8 cellular contexts compared by ENCODE assay signal in the genomic region with DNA sequence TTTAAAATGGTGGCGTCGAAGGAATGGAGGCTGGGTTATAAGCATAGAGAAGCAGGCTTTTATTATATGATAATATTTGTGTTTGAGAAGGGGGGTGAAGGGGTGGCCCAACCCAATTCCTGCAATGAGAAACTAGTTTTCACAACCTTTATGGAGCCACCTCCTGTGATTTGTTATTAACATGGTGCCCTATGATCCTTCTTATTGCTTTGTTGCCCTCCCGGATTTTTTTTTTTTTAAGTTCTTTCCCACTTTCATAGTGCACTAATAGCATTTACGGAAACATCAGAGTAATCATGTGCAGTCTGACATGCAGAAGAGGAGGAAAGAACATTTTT. TPM values are rescaled to one million over a fixed set of nuclear protein-coding genes. Genes with fewer than 3 reads are reported as not detected.
DNase-seq lines count a peak whose midpoint lies in the region; ATAC-seq, FAIRE-seq and TF ChIP-seq lines count a peak whose summit lies in the region.

No MANE protein-coding gene starts in this region.

- H3K4me1 Mint-ChIP-seq in activated CD4-positive, alpha-beta T cell treated with anti-CD3 and anti-CD28 coated beads, Interleukin-2, amount 10 ng/mL, durations not matched to agents 24 days and 14 days = peaks cover 13% of the 10 kb centered on the region
- peaks cover 2% of the 10 kb centered on the region for H3K4me1 Mint-ChIP-seq in astrocyte (ENCODE audit: low read depth, unreplicated experiment)

- H3K9me3 ChIP-seq in astrocyte (ENCODE audit: insufficient read depth, low read depth, low read length) (no peaks in the 10 kb centered on the region), left lung (no peaks in the 10 kb centered on the region), tibial artery (no peaks in the 10 kb centered on the region)

- peak overlapping the region; percentile 91 for H2AFZ ChIP-seq in astrocyte (ENCODE audit: low read depth, low read length)

- H3K27ac ChIP-seq in astrocyte (ENCODE audit: low read depth, low read length) (peak overlapping the region; percentile 62), left lung (peak overlapping the region; percentile 90 to 94), tibial artery (peak overlapping the region; percentile 89 to 94)

- peaks cover 67% of the 10 kb centered on the region for H3K27me3 Mint-ChIP-seq in activated CD4-positive, alpha-beta T cell treated with anti-CD3 and anti-CD28 coated beads, Interleukin-2, amount 10 ng/mL, durations not matched to agents 24 days and 14 days
- no peaks in the 10 kb centered on the region for H3K27me3 Mint-ChIP-seq in astrocyte (ENCODE audit: low read depth, unreplicated experiment)

- no peaks in the 10 kb centered on the region for H4K20me1 ChIP-seq in astrocyte (ENCODE audit: insufficient read depth, low read length)

- H3K4me2 ChIP-seq in astrocyte (ENCODE audit: low read length) = peak overlapping the region; percentile 87

- no peaks in the 10 kb centered on the region for H3K27me3 ChIP-seq in astrocyte (ENCODE audit: insufficient read depth, low read length)
- H3K27me3 ChIP-seq in left lung = peaks cover 4 to 59% of the 10 kb centered on the region in 2 donors
- no peaks in the 10 kb centered on the region for H3K27me3 ChIP-seq in tibial artery

- H3K4me3 ChIP-seq in astrocyte (ENCODE audit: insufficient read depth, low read depth, low read length) (peak overlapping the region; percentile 76), left lung (peak overlapping the region; percentile 58 to 63), tibial artery (peak overlapping the region; percentile 75 to 81)

- H3K79me2 ChIP-seq in astrocyte (ENCODE audit: insufficient read depth, low read length) = no peaks in the 10 kb centered on the region

- H3K4me3 Mint-ChIP-seq in activated CD4-positive, alpha-beta T cell treated with anti-CD3 and anti-CD28 coated beads, Interleukin-2, amount 10 ng/mL, durations not matched to agents 24 days and 14 days = peak overlapping the region; percentile 78
- H3K4me3 Mint-ChIP-seq in astrocyte (ENCODE audit: unreplicated experiment) = peak overlapping the region; percentile 96

- H3K36me3 ChIP-seq in astrocyte (ENCODE audit: insufficient read depth, low read length) = no peaks in the 10 kb centered on the region
- no peaks in the 10 kb centered on the region for H3K36me3 ChIP-seq in left lung
- H3K36me3 ChIP-seq in tibial artery = no peaks in the 10 kb centered on the region

- H3K9me3 Mint-ChIP-seq in activated CD4-positive, alpha-beta T cell treated with anti-CD3 and anti-CD28 coated beads, Interleukin-2, amount 10 ng/mL, durations not matched to agents 24 days and 14 days = no peaks in the 10 kb centered on the region
- H3K9me3 Mint-ChIP-seq in astrocyte (ENCODE audit: unreplicated experiment) = no peaks in the 10 kb centered on the region

- no peak overlapping the region for H3K27ac Mint-ChIP-seq in activated CD4-positive, alpha-beta T cell treated with anti-CD3 and anti-CD28 coated beads, Interleukin-2, amount 10 ng/mL, durations not matched to agents 24 days and 14 days
- H3K27ac Mint-ChIP-seq in astrocyte (ENCODE audit: unreplicated experiment) = peak overlapping the region; percentile 49

- H3K9ac ChIP-seq in astrocyte (ENCODE audit: low read length) = peak overlapping the region; percentile 82

- DNase-seq in activated CD4-positive, alpha-beta T cell treated with anti-CD3 and anti-CD28 coated beads, Interleukin-2, amount 10 ng/mL, durations not matched to agents 24 days and 14 days = no peak
- no peak for DNase-seq in activated CD4-positive, alpha-beta T cell treated with anti-CD3 and anti-CD28 coated beads for 4 hours
- DNase-seq in astrocyte (ENCODE audit: low read depth) = no peak
- DNase-seq in left lung = no peak
- DNase-seq in tibial artery = no peak
- no peak for DNase-seq in kidney tubule cell (ENCODE audit: low spot score)

- intact Hi-C loops in activated CD4-positive, alpha-beta T cell treated with anti-CD3 and anti-CD28 coated beads, Interleukin-2, amount 10 ng/mL, durations not matched to agents 24 days and 14 days (cut with micrococcal nuclease) = loop anchor here (5.0 kb wide), 2 partner anchors 51 to 94 kb away; partner anchors contain the start of gene ING3
- intact Hi-C loops in left lung (cut with DNase I) (loop anchor here in 1 of 2 donors (10.0 kb wide), 1 partner anchor 63 kb away; no protein-coding TSS in a partner anchor), tibial artery (cut with DNase I; ENCODE audit: low total_unique reads) (no loop called here)

- H3K4me1 ChIP-seq in astrocyte (ENCODE audit: insufficient read depth, low read length) (peaks cover 6% of the 10 kb centered on the region), left lung (peaks cover 7 to 11% of the 10 kb centered on the region in 2 donors), tibial artery (peaks cover 0 to 19% (median 6%) of the 10 kb centered on the region in 4 donors)

- no peak for TF ChIP-seq CTCF in astrocyte (IDR thresholded peaks at IDR 0.05; ENCODE audit: insufficient read depth, low read depth, low read length)
- TF ChIP-seq CTCF in left lung (IDR thresholded peaks at IDR 0.05) = no peak
- no peak for TF ChIP-seq CTCF in tibial artery (IDR thresholded peaks at IDR 0.05)

- no peak for FAIRE-seq in astrocyte (lab: Jason Lieb, UNC)

- H3K36me3 Mint-ChIP-seq in activated CD4-positive, alpha-beta T cell treated with anti-CD3 and anti-CD28 coated beads, Interleukin-2, amount 10 ng/mL, durations not matched to agents 24 days and 14 days (ENCODE audit: low read depth) = no peaks in the 10 kb centered on the region
- H3K36me3 Mint-ChIP-seq in astrocyte (ENCODE audit: low read depth, unreplicated experiment) = no peaks in the 10 kb centered on the region

- ATAC-seq in left lung (peak; percentile 61), HG03045 (IDR thresholded peaks at IDR 0.05; ENCODE audit: unreplicated experiment) (no peak), HG03432 (IDR thresholded peaks at IDR 0.05; ENCODE audit: unreplicated experiment) (no peak)

RNA-seq across cellular contexts. Expression of gene TSPAN12, which starts 0.3 kb away (rescaled TPM):
- total RNA-seq in activated CD4-positive, alpha-beta T cell treated with anti-CD3 and anti-CD28 coated beads, Interleukin-2, amount 10 ng/mL, durations not matched to agents 24 days and 14 days = not detected in 2 replicates
- total RNA-seq in astrocyte (9.8 and 13.0 TPM in 2 replicates), left lung (10 to 100 TPM; 25.7 to 48.8 TPM)

Comparison
In these comparisons a context has a peak if more than half of its experiments do, and no peak if none do; other contexts are left out.
1. RNA of gene TSPAN12, which starts 0.3 kb away (total RNA-seq): 25.7 to 48.8 TPM in left lung and 9.8 to 13.0 TPM in astrocyte; not detected in activated CD4-positive, alpha-beta T cell treated with anti-CD3 and anti-CD28 coated beads, Interleukin-2, amount 10 ng/mL, durations not matched to agents 24 days and 14 days; every median in the first group is over 10 times any median in the second.
2. Peak in every context shown above with its lines, with median percentiles within 50 percentile points of each other: H3K27ac ChIP-seq and H3K4me3 ChIP-seq.